8 cellular contexts compared by ENCODE assay signal in the genomic region with DNA sequence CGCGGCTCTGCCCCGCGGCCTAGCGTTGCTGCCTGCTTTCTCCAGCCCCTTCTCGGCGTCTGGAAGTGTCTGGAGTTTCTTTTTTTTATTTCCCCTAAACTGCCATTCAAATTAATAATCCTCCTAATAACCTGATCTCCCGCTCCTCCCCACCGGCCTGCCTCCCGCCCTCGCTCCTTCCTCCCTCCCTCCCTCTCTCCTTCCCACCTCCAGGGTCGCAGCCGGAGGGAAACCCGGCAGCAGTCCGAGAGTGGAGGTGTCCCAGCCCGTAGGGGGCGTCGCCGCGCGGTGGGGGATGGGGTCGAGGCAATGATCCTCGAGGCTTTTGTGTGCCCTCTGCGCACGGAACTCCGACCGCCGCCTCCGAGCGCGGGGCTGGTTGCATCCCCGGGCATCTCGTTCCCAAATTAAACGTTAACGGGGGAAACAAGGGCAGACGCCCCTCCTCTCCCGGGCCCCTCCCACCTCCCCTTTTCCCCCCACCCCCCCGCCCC. TPM values are rescaled to one million over a fixed set of nuclear protein-coding genes. Genes with fewer than 3 reads are reported as not detected.
DNase-seq lines count a peak whose midpoint lies in the region; TF ChIP-seq lines count a peak whose summit lies in the region.

No MANE protein-coding gene starts in this region.

- no peak for TF ChIP-seq RAD21 in liver (IDR thresholded peaks at IDR 0.05)

- WGBS in liver = under 1% methylated on average over 38 of the region's 38 CpGs

- in situ Hi-C loops in Caki2 (cut with HindIII; ENCODE audit: low pct_unique_long_range_greater_than_20kb, low sequenced_read_pairs) = no loop called here

- DNase-seq in Caki2 (ENCODE audit: low read depth) (peak; percentile 74), GOT3 (lab: John Stamatoyannopoulos, UW) (peak; percentile 4), NCI-H146 (lab: John Stamatoyannopoulos, UW) (peak; percentile 85), coronary artery (ENCODE audit: low spot score) (peak; percentile 85), NK-92 (lab: John Stamatoyannopoulos, UW; ENCODE audit: unreplicated experiment) (no peak)
- DNase-seq in activated CD4-positive, alpha-beta T cell treated with anti-CD3 and anti-CD28 coated beads for 1 hour = peak; percentile 43
- DNase-seq in stimulated activated CD4-positive, alpha-beta T cell treated with anti-CD3 and anti-CD28 coated beads, Interleukin-4, amount 100 ng/mL, for 48 hours (ENCODE audit: low read depth in 2 of 2) = peak; percentile 45 to 55

- H3K9ac ChIP-seq in liver (ENCODE audit: low read depth in 1 of 2, low read length in 2 of 2) = peak overlapping the region; percentile 33 to 64

- H3K9me3 ChIP-seq in liver (ENCODE audit: control insufficient read depth in 4 of 4, low read length in 3 of 4) = no peaks in the 10 kb centered on the region

- no peaks in the 10 kb centered on the region for H3K27me3 ChIP-seq in liver (ENCODE audit: control insufficient read depth in 4 of 4, insufficient read depth in 4 of 4, low read length in 3 of 4)

- peaks cover 0 to 20% (median 8%) of the 10 kb centered on the region in 4 donors for H3K36me3 ChIP-seq in liver (ENCODE audit: control insufficient read depth in 4 of 4, insufficient read depth in 3 of 4, low read depth in 1 of 4, low read length in 3 of 4)

- H3K27ac ChIP-seq in coronary artery (peak overlapping the region; percentile 86 to 97), liver (ENCODE audit: low read depth in 1 of 2, low read length in 2 of 2) (peak overlapping the region; percentile 86 to 96)

- TF ChIP-seq CTCF in coronary artery (IDR thresholded peaks at IDR 0.05) (no peak), liver (IDR thresholded peaks at IDR 0.05; ENCODE audit: low read depth, low read length, missing input control) (no peak)

- H3K4me1 ChIP-seq in liver (ENCODE audit: control insufficient read depth in 4 of 4, insufficient read depth in 4 of 4, low read length in 3 of 4) = peaks cover 0 to 29% (median 16%) of the 10 kb centered on the region in 4 donors

- H3K4me3 ChIP-seq in coronary artery = peak overlapping the region; percentile 93
- peak overlapping the region; percentile 72 to 96 (median 78) for H3K4me3 ChIP-seq in liver (ENCODE audit: low read depth in 1 of 3, low read length in 3 of 3)

TF ChIP-seq in liver, 16 proteins besides CTCF, POLR2A, EP300 and RAD21:
- TF ChIP-seq HNF4G (IDR thresholded peaks at IDR 0.05) (no peak), RXRA (IDR thresholded peaks at IDR 0.05) (peak in 1 of 2 donors; percentile 44), TAF1 (conservative IDR thresholded peaks at IDR 0.05) (peak; percentile 30), SP1 (IDR thresholded peaks at IDR 0.05) (peak; percentile 40), JUND (IDR thresholded peaks at IDR 0.05) (no peak)

RNA-seq across cellular contexts. Expression of gene SOCS2, which starts 1.1 kb away (rescaled TPM):
- 4.9 and 7.1 TPM in 2 replicates for total RNA-seq in Caki2 (2014; rRNA removed; shearing (Covaris generic); ENCODE audit: low replicate concordance)
- 10 to 100 TPM; 22.7 to 66.3 TPM for total RNA-seq in liver
- polyA plus RNA-seq in liver = 10 to 100 TPM in 1 of 2 donors, 1 to 10 TPM in 1; 7.0 to 46.1 TPM
